Comparison of ENCODE assay signal across 3 cellular contexts in the genomic region with DNA sequence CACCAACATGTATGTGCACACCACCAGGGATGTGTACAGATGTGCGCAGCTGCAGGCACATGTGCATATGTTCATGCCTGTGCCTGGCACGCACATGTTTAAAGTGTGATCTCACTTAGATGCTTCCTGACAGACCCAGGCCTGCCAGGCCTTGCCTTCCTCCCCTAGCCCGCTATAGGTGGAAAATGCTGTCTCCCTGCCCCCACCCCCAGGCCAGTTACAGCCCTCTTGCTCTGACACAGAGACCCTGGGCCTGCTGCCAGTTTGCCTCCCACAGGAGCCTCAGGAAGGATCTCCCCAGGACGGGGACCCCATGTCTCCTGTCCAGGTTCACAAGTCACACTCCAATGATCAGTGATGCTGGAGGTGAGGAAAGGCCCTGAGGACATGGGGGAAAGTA.
TF ChIP-seq lines count a peak whose summit lies in the region.

No MANE protein-coding gene starts in this region.

TF ChIP-seq in SK-N-SH, 30 proteins besides CTCF, POLR2A, EP300 and RAD21:
- TF ChIP-seq, protein P1, sequence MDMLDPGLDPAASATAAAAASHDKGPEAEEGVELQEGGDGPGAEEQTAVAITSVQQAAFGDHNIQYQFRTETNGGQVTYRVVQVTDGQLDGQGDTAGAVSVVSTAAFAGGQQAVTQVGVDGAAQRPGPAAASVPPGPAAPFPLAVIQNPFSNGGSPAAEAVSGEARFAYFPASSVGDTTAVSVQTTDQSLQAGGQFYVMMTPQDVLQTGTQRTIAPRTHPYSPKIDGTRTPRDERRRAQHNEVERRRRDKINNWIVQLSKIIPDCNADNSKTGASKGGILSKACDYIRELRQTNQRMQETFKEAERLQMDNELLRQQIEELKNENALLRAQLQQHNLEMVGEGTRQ (IDR thresholded peaks at IDR 0.05; ENCODE audit: borderline replicate concordance, low read depth, low read length) = no peak
- peak; percentile 34; the same call in 1 of the 2 replicates for TF ChIP-seq MXI1 (IDR thresholded peaks at IDR 0.05; ENCODE audit: low read depth, low read length)
- TF ChIP-seq ELF1 (IDR thresholded peaks at IDR 0.05) = no peak

TF ChIP-seq in SK-N-SH treated with all-trans-retinoic acid at 6 μM for 48 hours, 23 proteins besides CTCF, POLR2A, EP300 and RAD21:
- no peak for TF ChIP-seq ZNF565 (CRISPR knock-in tag; conservative IDR thresholded peaks at IDR 0.05; ENCODE audit: low read depth)
- no peak for TF ChIP-seq TOX (CRISPR knock-in tag; IDR thresholded peaks at IDR 0.05; ENCODE audit: borderline replicate concordance)
- TF ChIP-seq SNAI2 (CRISPR knock-in tag; IDR thresholded peaks at IDR 0.05) = no peak
- TF ChIP-seq, protein P2, sequence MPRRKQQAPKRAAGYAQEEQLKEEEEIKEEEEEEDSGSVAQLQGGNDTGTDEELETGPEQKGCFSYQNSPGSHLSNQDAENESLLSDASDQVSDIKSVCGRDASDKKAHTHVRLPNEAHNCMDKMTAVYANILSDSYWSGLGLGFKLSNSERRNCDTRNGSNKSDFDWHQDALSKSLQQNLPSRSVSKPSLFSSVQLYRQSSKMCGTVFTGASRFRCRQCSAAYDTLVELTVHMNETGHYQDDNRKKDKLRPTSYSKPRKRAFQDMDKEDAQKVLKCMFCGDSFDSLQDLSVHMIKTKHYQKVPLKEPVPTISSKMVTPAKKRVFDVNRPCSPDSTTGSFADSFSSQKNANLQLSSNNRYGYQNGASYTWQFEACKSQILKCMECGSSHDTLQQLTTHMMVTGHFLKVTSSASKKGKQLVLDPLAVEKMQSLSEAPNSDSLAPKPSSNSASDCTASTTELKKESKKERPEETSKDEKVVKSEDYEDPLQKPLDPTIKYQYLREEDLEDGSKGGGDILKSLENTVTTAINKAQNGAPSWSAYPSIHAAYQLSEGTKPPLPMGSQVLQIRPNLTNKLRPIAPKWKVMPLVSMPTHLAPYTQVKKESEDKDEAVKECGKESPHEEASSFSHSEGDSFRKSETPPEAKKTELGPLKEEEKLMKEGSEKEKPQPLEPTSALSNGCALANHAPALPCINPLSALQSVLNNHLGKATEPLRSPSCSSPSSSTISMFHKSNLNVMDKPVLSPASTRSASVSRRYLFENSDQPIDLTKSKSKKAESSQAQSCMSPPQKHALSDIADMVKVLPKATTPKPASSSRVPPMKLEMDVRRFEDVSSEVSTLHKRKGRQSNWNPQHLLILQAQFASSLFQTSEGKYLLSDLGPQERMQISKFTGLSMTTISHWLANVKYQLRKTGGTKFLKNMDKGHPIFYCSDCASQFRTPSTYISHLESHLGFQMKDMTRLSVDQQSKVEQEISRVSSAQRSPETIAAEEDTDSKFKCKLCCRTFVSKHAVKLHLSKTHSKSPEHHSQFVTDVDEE (CRISPR knock-in tag; IDR thresholded peaks at IDR 0.05) = no peak
- TF ChIP-seq, protein P3, sequence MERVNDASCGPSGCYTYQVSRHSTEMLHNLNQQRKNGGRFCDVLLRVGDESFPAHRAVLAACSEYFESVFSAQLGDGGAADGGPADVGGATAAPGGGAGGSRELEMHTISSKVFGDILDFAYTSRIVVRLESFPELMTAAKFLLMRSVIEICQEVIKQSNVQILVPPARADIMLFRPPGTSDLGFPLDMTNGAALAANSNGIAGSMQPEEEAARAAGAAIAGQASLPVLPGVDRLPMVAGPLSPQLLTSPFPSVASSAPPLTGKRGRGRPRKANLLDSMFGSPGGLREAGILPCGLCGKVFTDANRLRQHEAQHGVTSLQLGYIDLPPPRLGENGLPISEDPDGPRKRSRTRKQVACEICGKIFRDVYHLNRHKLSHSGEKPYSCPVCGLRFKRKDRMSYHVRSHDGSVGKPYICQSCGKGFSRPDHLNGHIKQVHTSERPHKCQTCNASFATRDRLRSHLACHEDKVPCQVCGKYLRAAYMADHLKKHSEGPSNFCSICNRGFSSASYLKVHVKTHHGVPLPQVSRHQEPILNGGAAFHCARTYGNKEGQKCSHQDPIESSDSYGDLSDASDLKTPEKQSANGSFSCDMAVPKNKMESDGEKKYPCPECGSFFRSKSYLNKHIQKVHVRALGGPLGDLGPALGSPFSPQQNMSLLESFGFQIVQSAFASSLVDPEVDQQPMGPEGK (CRISPR knock-in tag; IDR thresholded peaks at IDR 0.05; ENCODE audit: borderline replicate concordance) = no peak
- TF ChIP-seq, protein P4, sequence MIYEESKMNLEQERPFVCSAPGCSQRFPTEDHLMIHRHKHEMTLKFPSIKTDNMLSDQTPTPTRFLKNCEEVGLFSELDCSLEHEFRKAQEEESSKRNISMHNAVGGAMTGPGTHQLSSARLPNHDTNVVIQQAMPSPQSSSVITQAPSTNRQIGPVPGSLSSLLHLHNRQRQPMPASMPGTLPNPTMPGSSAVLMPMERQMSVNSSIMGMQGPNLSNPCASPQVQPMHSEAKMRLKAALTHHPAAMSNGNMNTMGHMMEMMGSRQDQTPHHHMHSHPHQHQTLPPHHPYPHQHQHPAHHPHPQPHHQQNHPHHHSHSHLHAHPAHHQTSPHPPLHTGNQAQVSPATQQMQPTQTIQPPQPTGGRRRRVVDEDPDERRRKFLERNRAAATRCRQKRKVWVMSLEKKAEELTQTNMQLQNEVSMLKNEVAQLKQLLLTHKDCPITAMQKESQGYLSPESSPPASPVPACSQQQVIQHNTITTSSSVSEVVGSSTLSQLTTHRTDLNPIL (CRISPR knock-in tag; IDR thresholded peaks at IDR 0.05; ENCODE audit: low read depth) = no peak
- TF ChIP-seq BACH2 (CRISPR knock-in tag; IDR thresholded peaks at IDR 0.05; ENCODE audit: borderline replicate concordance) = no peak
- TF ChIP-seq ZFP3 (CRISPR knock-in tag; IDR thresholded peaks at IDR 0.05) = no peak
- no peak for TF ChIP-seq TCF4 (CRISPR knock-in tag; IDR thresholded peaks at IDR 0.05; ENCODE audit: borderline replicate concordance)
- TF ChIP-seq, protein P5, sequence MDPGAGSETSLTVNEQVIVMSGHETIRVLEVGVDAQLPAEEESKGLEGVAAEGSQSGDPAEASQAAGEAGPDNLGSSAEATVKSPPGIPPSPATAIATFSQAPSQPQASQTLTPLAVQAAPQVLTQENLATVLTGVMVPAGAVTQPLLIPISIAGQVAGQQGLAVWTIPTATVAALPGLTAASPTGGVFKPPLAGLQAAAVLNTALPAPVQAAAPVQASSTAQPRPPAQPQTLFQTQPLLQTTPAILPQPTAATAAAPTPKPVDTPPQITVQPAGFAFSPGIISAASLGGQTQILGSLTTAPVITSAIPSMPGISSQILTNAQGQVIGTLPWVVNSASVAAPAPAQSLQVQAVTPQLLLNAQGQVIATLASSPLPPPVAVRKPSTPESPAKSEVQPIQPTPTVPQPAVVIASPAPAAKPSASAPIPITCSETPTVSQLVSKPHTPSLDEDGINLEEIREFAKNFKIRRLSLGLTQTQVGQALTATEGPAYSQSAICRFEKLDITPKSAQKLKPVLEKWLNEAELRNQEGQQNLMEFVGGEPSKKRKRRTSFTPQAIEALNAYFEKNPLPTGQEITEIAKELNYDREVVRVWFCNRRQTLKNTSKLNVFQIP (CRISPR knock-in tag; IDR thresholded peaks at IDR 0.05; ENCODE audit: borderline replicate concordance, low read depth) = no peak
- TF ChIP-seq ARNTL (CRISPR knock-in tag; IDR thresholded peaks at IDR 0.05; ENCODE audit: borderline replicate concordance, low read depth) = no peak
- no peak for TF ChIP-seq RARB (CRISPR knock-in tag; IDR thresholded peaks at IDR 0.05)
- TF ChIP-seq ZC3H10 (CRISPR knock-in tag; IDR thresholded peaks at IDR 0.05) = no peak

TF ChIP-seq in H1, 55 proteins besides CTCF, POLR2A, EP300 and RAD21:
- TF ChIP-seq CBX8 (IDR thresholded peaks at IDR 0.05; ENCODE audit: borderline replicate concordance, low read depth, low read length) (no peak), ZNF274 (IDR thresholded peaks at IDR 0.05; ENCODE audit: borderline replicate concordance, extremely low read depth, low read length) (no peak), BACH1 (IDR thresholded peaks at IDR 0.05; ENCODE audit: low read length) (no peak), TCF12 (IDR thresholded peaks at IDR 0.05; ENCODE audit: low read depth, low read length) (no peak), TAF1 (IDR thresholded peaks at IDR 0.05; ENCODE audit: low read depth, low read length) (no peak)
- TF ChIP-seq, protein P6, sequence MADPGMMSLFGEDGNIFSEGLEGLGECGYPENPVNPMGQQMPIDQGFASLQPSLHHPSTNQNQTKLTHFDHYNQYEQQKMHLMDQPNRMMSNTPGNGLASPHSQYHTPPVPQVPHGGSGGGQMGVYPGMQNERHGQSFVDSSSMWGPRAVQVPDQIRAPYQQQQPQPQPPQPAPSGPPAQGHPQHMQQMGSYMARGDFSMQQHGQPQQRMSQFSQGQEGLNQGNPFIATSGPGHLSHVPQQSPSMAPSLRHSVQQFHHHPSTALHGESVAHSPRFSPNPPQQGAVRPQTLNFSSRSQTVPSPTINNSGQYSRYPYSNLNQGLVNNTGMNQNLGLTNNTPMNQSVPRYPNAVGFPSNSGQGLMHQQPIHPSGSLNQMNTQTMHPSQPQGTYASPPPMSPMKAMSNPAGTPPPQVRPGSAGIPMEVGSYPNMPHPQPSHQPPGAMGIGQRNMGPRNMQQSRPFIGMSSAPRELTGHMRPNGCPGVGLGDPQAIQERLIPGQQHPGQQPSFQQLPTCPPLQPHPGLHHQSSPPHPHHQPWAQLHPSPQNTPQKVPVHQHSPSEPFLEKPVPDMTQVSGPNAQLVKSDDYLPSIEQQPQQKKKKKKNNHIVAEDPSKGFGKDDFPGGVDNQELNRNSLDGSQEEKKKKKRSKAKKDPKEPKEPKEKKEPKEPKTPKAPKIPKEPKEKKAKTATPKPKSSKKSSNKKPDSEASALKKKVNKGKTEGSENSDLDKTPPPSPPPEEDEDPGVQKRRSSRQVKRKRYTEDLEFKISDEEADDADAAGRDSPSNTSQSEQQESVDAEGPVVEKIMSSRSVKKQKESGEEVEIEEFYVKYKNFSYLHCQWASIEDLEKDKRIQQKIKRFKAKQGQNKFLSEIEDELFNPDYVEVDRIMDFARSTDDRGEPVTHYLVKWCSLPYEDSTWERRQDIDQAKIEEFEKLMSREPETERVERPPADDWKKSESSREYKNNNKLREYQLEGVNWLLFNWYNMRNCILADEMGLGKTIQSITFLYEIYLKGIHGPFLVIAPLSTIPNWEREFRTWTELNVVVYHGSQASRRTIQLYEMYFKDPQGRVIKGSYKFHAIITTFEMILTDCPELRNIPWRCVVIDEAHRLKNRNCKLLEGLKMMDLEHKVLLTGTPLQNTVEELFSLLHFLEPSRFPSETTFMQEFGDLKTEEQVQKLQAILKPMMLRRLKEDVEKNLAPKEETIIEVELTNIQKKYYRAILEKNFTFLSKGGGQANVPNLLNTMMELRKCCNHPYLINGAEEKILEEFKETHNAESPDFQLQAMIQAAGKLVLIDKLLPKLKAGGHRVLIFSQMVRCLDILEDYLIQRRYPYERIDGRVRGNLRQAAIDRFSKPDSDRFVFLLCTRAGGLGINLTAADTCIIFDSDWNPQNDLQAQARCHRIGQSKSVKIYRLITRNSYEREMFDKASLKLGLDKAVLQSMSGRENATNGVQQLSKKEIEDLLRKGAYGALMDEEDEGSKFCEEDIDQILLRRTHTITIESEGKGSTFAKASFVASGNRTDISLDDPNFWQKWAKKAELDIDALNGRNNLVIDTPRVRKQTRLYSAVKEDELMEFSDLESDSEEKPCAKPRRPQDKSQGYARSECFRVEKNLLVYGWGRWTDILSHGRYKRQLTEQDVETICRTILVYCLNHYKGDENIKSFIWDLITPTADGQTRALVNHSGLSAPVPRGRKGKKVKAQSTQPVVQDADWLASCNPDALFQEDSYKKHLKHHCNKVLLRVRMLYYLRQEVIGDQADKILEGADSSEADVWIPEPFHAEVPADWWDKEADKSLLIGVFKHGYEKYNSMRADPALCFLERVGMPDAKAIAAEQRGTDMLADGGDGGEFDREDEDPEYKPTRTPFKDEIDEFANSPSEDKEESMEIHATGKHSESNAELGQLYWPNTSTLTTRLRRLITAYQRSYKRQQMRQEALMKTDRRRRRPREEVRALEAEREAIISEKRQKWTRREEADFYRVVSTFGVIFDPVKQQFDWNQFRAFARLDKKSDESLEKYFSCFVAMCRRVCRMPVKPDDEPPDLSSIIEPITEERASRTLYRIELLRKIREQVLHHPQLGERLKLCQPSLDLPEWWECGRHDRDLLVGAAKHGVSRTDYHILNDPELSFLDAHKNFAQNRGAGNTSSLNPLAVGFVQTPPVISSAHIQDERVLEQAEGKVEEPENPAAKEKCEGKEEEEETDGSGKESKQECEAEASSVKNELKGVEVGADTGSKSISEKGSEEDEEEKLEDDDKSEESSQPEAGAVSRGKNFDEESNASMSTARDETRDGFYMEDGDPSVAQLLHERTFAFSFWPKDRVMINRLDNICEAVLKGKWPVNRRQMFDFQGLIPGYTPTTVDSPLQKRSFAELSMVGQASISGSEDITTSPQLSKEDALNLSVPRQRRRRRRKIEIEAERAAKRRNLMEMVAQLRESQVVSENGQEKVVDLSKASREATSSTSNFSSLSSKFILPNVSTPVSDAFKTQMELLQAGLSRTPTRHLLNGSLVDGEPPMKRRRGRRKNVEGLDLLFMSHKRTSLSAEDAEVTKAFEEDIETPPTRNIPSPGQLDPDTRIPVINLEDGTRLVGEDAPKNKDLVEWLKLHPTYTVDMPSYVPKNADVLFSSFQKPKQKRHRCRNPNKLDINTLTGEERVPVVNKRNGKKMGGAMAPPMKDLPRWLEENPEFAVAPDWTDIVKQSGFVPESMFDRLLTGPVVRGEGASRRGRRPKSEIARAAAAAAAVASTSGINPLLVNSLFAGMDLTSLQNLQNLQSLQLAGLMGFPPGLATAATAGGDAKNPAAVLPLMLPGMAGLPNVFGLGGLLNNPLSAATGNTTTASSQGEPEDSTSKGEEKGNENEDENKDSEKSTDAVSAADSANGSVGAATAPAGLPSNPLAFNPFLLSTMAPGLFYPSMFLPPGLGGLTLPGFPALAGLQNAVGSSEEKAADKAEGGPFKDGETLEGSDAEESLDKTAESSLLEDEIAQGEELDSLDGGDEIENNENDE (IDR thresholded peaks at IDR 0.05; ENCODE audit: insufficient replicate concordance, low read length) = no peak
- TF ChIP-seq, protein P7, sequence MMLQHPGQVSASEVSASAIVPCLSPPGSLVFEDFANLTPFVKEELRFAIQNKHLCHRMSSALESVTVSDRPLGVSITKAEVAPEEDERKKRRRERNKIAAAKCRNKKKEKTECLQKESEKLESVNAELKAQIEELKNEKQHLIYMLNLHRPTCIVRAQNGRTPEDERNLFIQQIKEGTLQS (IDR thresholded peaks at IDR 0.05; ENCODE audit: insufficient read depth, low read depth, low read length) = no peak
